14 cellular contexts compared by ENCODE assay signal in the genomic region with DNA sequence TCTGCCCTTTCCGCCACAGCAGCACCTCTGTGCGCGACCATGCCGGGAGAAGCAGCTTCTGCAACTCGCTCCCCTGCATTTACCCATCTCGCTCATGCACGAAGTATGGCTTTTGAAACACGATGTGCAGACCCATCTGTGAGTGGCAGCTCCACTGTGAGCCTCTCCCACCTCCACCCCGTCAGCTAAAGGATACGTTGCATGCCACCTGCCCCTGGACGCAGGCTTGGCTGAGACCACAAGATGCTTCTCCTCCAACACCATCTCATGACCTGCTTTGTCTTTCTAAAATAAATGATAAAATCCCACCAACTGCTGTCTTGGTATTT.
A peak's percentile ranks its signal among the peaks of the same experiment; 100 is the strongest.
DNase-seq lines count a peak whose midpoint lies in the region; ATAC-seq and TF ChIP-seq lines count a peak whose summit lies in the region.
"Had no signal": no experiment of that assay in that cellular context is flagged by ENCODE, and none has a peak within 500 bp of the region (broad histone marks: within the 10 kb centered on the region; RNA-seq: fewer than 3 reads in every experiment).

No MANE protein-coding gene starts in this region.

- H3K27ac Mint-ChIP-seq in activated CD4-positive, alpha-beta T cell treated with anti-CD3 and anti-CD28 coated beads, Interleukin-2, amount 10 ng/mL, durations not matched to agents 24 days and 14 days, result peak overlapping the region; percentile 12
- peak overlapping the region; percentile 30 to 94 (median 76) for H3K27ac Mint-ChIP-seq in brain

- H3K14ac ChIP-seq in IMR-90 (replicated peaks; ENCODE audit: low read depth, low read length), result peak overlapping the region; percentile 96
- H3K14ac ChIP-seq in neuronal stem cell (ENCODE audit: low read length), result no peak overlapping the region

- H2BK15ac ChIP-seq in IMR-90 (ENCODE audit: low read depth, low read length), result peak overlapping the region; percentile 74; the same call in 2 of the 3 replicates
- no peak overlapping the region for H2BK15ac ChIP-seq in neuronal stem cell (ENCODE audit: low read length)

- H2BK12ac ChIP-seq in neuronal stem cell (ENCODE audit: low read length), result no peak overlapping the region

- H3K56ac ChIP-seq in IMR-90 (ENCODE audit: extremely low read depth, insufficient read depth, low read length), result no peak overlapping the region

- H2AK5ac ChIP-seq in IMR-90 (ENCODE audit: low read depth, low read length), result peak overlapping the region; percentile 99; the same call in 1 of the 2 replicates
- no peak overlapping the region for H2AK5ac ChIP-seq in neuronal stem cell (ENCODE audit: low read depth, low read length)

- no peak for DNase-seq in activated CD4-positive, alpha-beta T cell treated with anti-CD3 and anti-CD28 coated beads, Interleukin-2, amount 10 ng/mL, durations not matched to agents 24 days and 14 days
- no peak for DNase-seq in activated CD4-positive, alpha-beta T cell treated with anti-CD3 and anti-CD28 coated beads, Interleukin-2, amount 50 U/mL, for 48 hours
- DNase-seq in IMR-90 (no peak), neuronal stem cell (ENCODE audit: low spot score) (no peak), NCI-H1417 treated with DMSO at 0.1 percent for 48 hours (lab: John Stamatoyannopoulos, UW) (no peak), NOMO-1 (lab: John Stamatoyannopoulos, UW; ENCODE audit: unreplicated experiment in 2 of 2) (no peak)
- DNase-seq: activated CD4-positive, alpha-beta T cell treated with anti-CD3 and anti-CD28 coated beads for 4 hours; amniotic stem cell; DMS53; effector CD8-positive, alpha-beta T cell; MG63 had no signal

- H3K23ac ChIP-seq in IMR-90 (ENCODE audit: low read depth, low read length), result peak overlapping the region; percentile 99
- peak overlapping the region; percentile 76 for H3K23ac ChIP-seq in neuronal stem cell (ENCODE audit: low read depth, low read length, poor library complexity)

- no peak overlapping the region for H3K9ac ChIP-seq in IMR-90 (ENCODE audit: low read depth, low read length)
- no peak overlapping the region for H3K9ac ChIP-seq in neuronal stem cell (ENCODE audit: low read depth, low read length, poor library complexity)

- no peak overlapping the region for H2AFZ ChIP-seq in IMR-90 (replicated peaks; ENCODE audit: low read length, poor library complexity)
- H2AFZ ChIP-seq in neuronal stem cell (ENCODE audit: low read length), result no peak overlapping the region

- POLR2A ChIA-PET in IMR-90 (lab: Charles Lee; ENCODE audit: unreplicated experiment), result no interaction called here

- no peaks in the 10 kb centered on the region for H3K27me3 ChIP-seq in IMR-90 (ENCODE audit: control insufficient read depth, insufficient read depth, low read length)
- H3K27me3 ChIP-seq in neuronal stem cell (ENCODE audit: control insufficient read depth in 3 of 3, insufficient read depth in 3 of 3, low read depth in 1 of 3, low read length in 3 of 3), result no peaks in the 10 kb centered on the region
- H3K27me3 ChIP-seq: MG63, tibial nerve had no signal

- dilution Hi-C loops in IMR-90 (cut with HindIII; ENCODE audit: low sequenced_read_pairs, unreplicated experiment), result no loop called here

- H3K4me1 ChIP-seq in IMR-90 (ENCODE audit: control insufficient read depth, insufficient read depth, low read length), result peaks cover 66% of the 10 kb centered on the region
- H3K4me1 ChIP-seq in neuronal stem cell (ENCODE audit: control insufficient read depth in 2 of 2, insufficient read depth in 1 of 2, low read depth in 1 of 2, low read length in 2 of 2), result peaks cover 12 to 24% of the 10 kb centered on the region in 2 donors

- H3K4ac ChIP-seq in IMR-90 (ENCODE audit: low read depth, low read length) (peak overlapping the region; percentile 98; the same call in 1 of the 2 replicates), neuronal stem cell (ENCODE audit: low read length) (no peak overlapping the region)

- no peaks in the 10 kb centered on the region for H3K9me3 Mint-ChIP-seq in activated CD4-positive, alpha-beta T cell treated with anti-CD3 and anti-CD28 coated beads, Interleukin-2, amount 10 ng/mL, durations not matched to agents 24 days and 14 days
- no peaks in the 10 kb centered on the region for H3K9me3 Mint-ChIP-seq in brain

- H2BK20ac ChIP-seq in IMR-90 (ENCODE audit: low read depth, low read length), result peak overlapping the region; percentile 91; the same call in 1 of the 2 replicates

- H2AK9ac ChIP-seq in IMR-90 (replicated peaks; ENCODE audit: low read depth, low read length, poor library complexity), result peak overlapping the region; percentile 23

- peak overlapping the region; percentile 91 for H2BK120ac ChIP-seq in IMR-90 (ENCODE audit: low read depth, low read length)
- H2BK120ac ChIP-seq in neuronal stem cell (ENCODE audit: low read depth, low read length), result no peak overlapping the region

- intact Hi-C loops in activated CD4-positive, alpha-beta T cell treated with anti-CD3 and anti-CD28 coated beads, Interleukin-2, amount 10 ng/mL, durations not matched to agents 24 days and 14 days (cut with micrococcal nuclease), result no loop called here
- intact Hi-C loops in IMR-90 (cut with micrococcal nuclease), result no loop called here

- CTCF ChIA-PET in IMR-90 (lab: Yijun Ruan, JAX), result no interaction called here

- H4K20me1 ChIP-seq in IMR-90 (ENCODE audit: insufficient read depth, low read length), result peaks cover 95% of the 10 kb centered on the region

- no peak for TF ChIP-seq RAD21 in IMR-90 (IDR thresholded peaks at IDR 0.05; ENCODE audit: low read length)

- peak overlapping the region; percentile 92 for H2BK5ac ChIP-seq in IMR-90 (ENCODE audit: low read depth, low read length, poor library complexity, severe bottlenecking)
- H2BK5ac ChIP-seq in neuronal stem cell (ENCODE audit: low read length), result no peak overlapping the region

- no peak overlapping the region for H3K4me3 ChIP-seq in IMR-90 (ENCODE audit: insufficient read depth, low read depth, low read length)
- H3K4me3 ChIP-seq in neuronal stem cell (ENCODE audit: low read length in 2 of 2), result no peak overlapping the region
- H3K4me3 ChIP-seq: MG63, tibial nerve had no signal

- in situ Hi-C loops in IMR-90 (cut with MboI; ENCODE audit: low sequenced_read_pairs), result no loop called here

- H3K79me1 ChIP-seq in IMR-90 (ENCODE audit: low read depth in 1 of 2, low read length in 2 of 2), result peaks cover 31 to 95% of the 10 kb centered on the region in 2 experiments
- peaks cover 46% of the 10 kb centered on the region for H3K79me1 ChIP-seq in neuronal stem cell (ENCODE audit: low read depth, low read length)

- TF ChIP-seq POLR2A in IMR-90 (IDR thresholded peaks at IDR 0.05; ENCODE audit: low read depth, low read length), result no peak

- H3K36me3 Mint-ChIP-seq in activated CD4-positive, alpha-beta T cell treated with anti-CD3 and anti-CD28 coated beads, Interleukin-2, amount 10 ng/mL, durations not matched to agents 24 days and 14 days (ENCODE audit: low read depth), result peaks cover 22% of the 10 kb centered on the region
- H3K36me3 Mint-ChIP-seq in brain, result peaks cover 11% of the 10 kb centered on the region

- ATAC-seq in IMR-90 (ENCODE audit: low read depth) (no peak), HG03108 (IDR thresholded peaks at IDR 0.05; ENCODE audit: unreplicated experiment) (no peak)

- no peaks in the 10 kb centered on the region for H3K9me3 ChIP-seq in IMR-90 (ENCODE audit: control insufficient read depth, insufficient read depth, low read length)
- H3K9me3 ChIP-seq in neuronal stem cell (replicated peaks in 1 of 2; ENCODE audit: control insufficient read depth in 2 of 2, insufficient read depth in 1 of 2, low read depth in 1 of 2, low read length in 2 of 2), result no peaks in the 10 kb centered on the region
- H3K9me3 ChIP-seq: MG63, tibial nerve had no signal

- H3K4me2 ChIP-seq in IMR-90 (ENCODE audit: low read depth, low read length) (no peak overlapping the region), neuronal stem cell (ENCODE audit: insufficient read depth, low read length, poor library complexity, severe bottlenecking) (no peak overlapping the region)

- peaks cover 81% of the 10 kb centered on the region for H3K4me1 Mint-ChIP-seq in activated CD4-positive, alpha-beta T cell treated with anti-CD3 and anti-CD28 coated beads, Interleukin-2, amount 10 ng/mL, durations not matched to agents 24 days and 14 days
- peaks cover 90% of the 10 kb centered on the region for H3K4me1 Mint-ChIP-seq in brain

- peaks cover 75% of the 10 kb centered on the region for H3K9me1 ChIP-seq in IMR-90 (ENCODE audit: insufficient read depth, low read length)

- WGBS in IMR-90 (ENCODE audit: extremely low coverage in 2 of 2, insufficient read length in 1 of 2), 2 experiments, result 97% methylated on average over 7 of the region's 11 CpGs; no CpG with 5 or more reads in 1 of the 2 experiments
- WGBS in neuronal stem cell (ENCODE audit: extremely low coverage in 2 of 2, insufficient read length in 2 of 2, insufficient replicate concordance in 1 of 2), 2 donors, result no CpG with 5 or more reads among the region's 11 CpGs

- TF ChIP-seq CTCF in IMR-90 (conservative IDR thresholded peaks at IDR 0.05; ENCODE audit: low read depth, low read length) (no peak), brain (conservative IDR thresholded peaks at IDR 0.05) (no peak)

- peak overlapping the region; percentile 31 for H3K4me3 Mint-ChIP-seq in activated CD4-positive, alpha-beta T cell treated with anti-CD3 and anti-CD28 coated beads, Interleukin-2, amount 10 ng/mL, durations not matched to agents 24 days and 14 days
- H3K4me3 Mint-ChIP-seq in brain, result no peak overlapping the region

- H3K27ac ChIP-seq in IMR-90 (ENCODE audit: insufficient read depth, low read length), result 0 out of 2 replicates have a peak overlapping the region, but pooled peaks have one; percentile 3
- H3K27ac ChIP-seq in neuronal stem cell (replicated peaks; ENCODE audit: low read length), result no peak overlapping the region
- H3K27ac ChIP-seq: tibial nerve had no signal

- no peak overlapping the region for H4K5ac ChIP-seq in IMR-90 (ENCODE audit: low read depth, low read length)

- 0 out of 2 replicates have a peak overlapping the region, but pooled peaks have one; percentile 22 for H4K91ac ChIP-seq in IMR-90 (ENCODE audit: insufficient read depth, low read depth, low read length)
- H4K91ac ChIP-seq in neuronal stem cell (ENCODE audit: low read depth, low read length, poor library complexity), result no peak overlapping the region

- BruUV-seq in IMR-90 (replicated peaks; lab: Mats Ljungman, UMichigan), result no TSS peak

- no peak overlapping the region for H3K18ac ChIP-seq in IMR-90 (ENCODE audit: low read depth, low read length)
- no peak overlapping the region for H3K18ac ChIP-seq in neuronal stem cell (ENCODE audit: low read length)

- H3K27me3 Mint-ChIP-seq in activated CD4-positive, alpha-beta T cell treated with anti-CD3 and anti-CD28 coated beads, Interleukin-2, amount 10 ng/mL, durations not matched to agents 24 days and 14 days, result no peaks in the 10 kb centered on the region
- H3K27me3 Mint-ChIP-seq in brain, result no peaks in the 10 kb centered on the region

- H3K36me3 ChIP-seq in IMR-90 (ENCODE audit: control insufficient read depth, insufficient read depth, low read length) (peaks cover 15% of the 10 kb centered on the region), neuronal stem cell (replicated peaks in 1 of 2; ENCODE audit: control insufficient read depth in 2 of 2, insufficient read depth in 2 of 2, low read length in 2 of 2) (peaks cover 14 to 56% of the 10 kb centered on the region in 2 donors)

- H4K8ac ChIP-seq in IMR-90 (ENCODE audit: low read depth in 2 of 2, low read length in 2 of 2), result peak overlapping the region in 1 of 2 experiments; percentile 89; a peak in 1 of 4 replicates
- H4K8ac ChIP-seq in neuronal stem cell (ENCODE audit: low read depth, low read length), result no peak overlapping the region
